In the genomic region with DNA sequence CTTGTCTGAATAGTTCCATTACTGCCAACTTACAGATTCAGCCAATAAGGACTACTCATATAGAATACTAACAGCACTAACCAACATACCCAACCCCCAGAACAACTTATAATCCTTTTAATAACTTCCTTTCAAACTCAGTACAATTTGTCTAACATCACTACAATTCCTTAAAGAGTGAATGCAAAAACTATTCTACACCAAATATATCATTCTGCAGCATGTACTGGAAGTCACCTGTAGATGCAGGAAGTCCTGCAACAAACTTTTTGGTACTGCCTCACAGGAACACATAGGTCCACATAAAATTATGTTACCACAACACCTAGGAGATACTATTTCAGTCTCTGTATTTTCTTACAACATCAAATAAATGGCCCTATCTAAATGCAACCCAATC, we compare ENCODE assay signal across 9 cellular contexts. TPM values are rescaled to one million over a fixed set of nuclear protein-coding genes. Genes with fewer than 3 reads are reported as not detected.
DNase-seq lines count a peak whose midpoint lies in the region; ATAC-seq, FAIRE-seq and TF ChIP-seq lines count a peak whose summit lies in the region.
"Had no signal": no experiment of that assay in that cellular context is flagged by ENCODE, and none has a peak within 500 bp of the region (broad histone marks: within the 10 kb centered on the region; RNA-seq: fewer than 3 reads in every experiment).

No MANE protein-coding gene starts in this region.

- peaks cover 69% of the 10 kb centered on the region for H4K20me1 ChIP-seq in BLaER1

- peaks cover 50% of the 10 kb centered on the region for H3K4me1 ChIP-seq in BLaER1
- H3K4me1 ChIP-seq in effector memory CD4-positive, alpha-beta T cell (ENCODE audit: control insufficient read depth, insufficient read depth, low read length, poor library complexity, severe bottlenecking): peaks cover 42% of the 10 kb centered on the region

- TF ChIP-seq CTCF in NB4 (IDR thresholded peaks at IDR 0.05; ENCODE audit: low read depth, low read length) (no peak), nephron progenitor cell (IDR thresholded peaks at IDR 0.05) (no peak)

- H3K36me3 ChIP-seq in BLaER1: peaks cover 58% of the 10 kb centered on the region
- peaks cover 59% of the 10 kb centered on the region for H3K36me3 ChIP-seq in effector memory CD4-positive, alpha-beta T cell (ENCODE audit: control insufficient read depth, insufficient read depth, low read length)

- ATAC-seq in HG03097 (IDR thresholded peaks at IDR 0.05; ENCODE audit: low FRiP score, unreplicated experiment): no peak

- H3K4me1 Mint-ChIP-seq in nephron progenitor cell: peaks cover 72% of the 10 kb centered on the region

- FAIRE-seq in GM12891 (lab: Jason Lieb, UNC): no peak

- H3K9me3 Mint-ChIP-seq in nephron progenitor cell: no peaks in the 10 kb centered on the region

- H3K27me3 ChIP-seq in BLaER1: no peaks in the 10 kb centered on the region
- no peaks in the 10 kb centered on the region for H3K27me3 ChIP-seq in effector memory CD4-positive, alpha-beta T cell (replicated peaks; ENCODE audit: control insufficient read depth, insufficient read depth, low read length, poor library complexity, severe bottlenecking)

- H3K4me3 ChIP-seq in BLaER1 (peak overlapping the region; percentile 96), NB4 (ENCODE audit: low read depth, low read length) (peak overlapping the region; percentile 97)
- H3K4me3 ChIP-seq in effector memory CD4-positive, alpha-beta T cell (ENCODE audit: insufficient read depth, low read depth, low read length, poor library complexity, severe bottlenecking): peak overlapping the region; percentile 99

- peak overlapping the region; percentile 15 for H3K27ac Mint-ChIP-seq in nephron progenitor cell

- peak overlapping the region; percentile 84 for H3K4me2 ChIP-seq in BLaER1

- no peak for TF ChIP-seq POLR2A in NB4 (IDR thresholded peaks at IDR 0.05; ENCODE audit: extremely low read depth, insufficient read length)
- no peak for TF ChIP-seq POLR2A in GM12891 (IDR thresholded peaks at IDR 0.05; ENCODE audit: low read depth, low read length)

- peaks cover 61% of the 10 kb centered on the region for H3K36me3 Mint-ChIP-seq in nephron progenitor cell (ENCODE audit: low read depth)

- H3K4me3 Mint-ChIP-seq in nephron progenitor cell: peak overlapping the region; percentile 96

- H3K9ac ChIP-seq in BLaER1: no peak overlapping the region

- H3K27ac ChIP-seq in BLaER1: no peak overlapping the region
- H3K27ac ChIP-seq in effector memory CD4-positive, alpha-beta T cell (ENCODE audit: insufficient read depth, low read length, poor library complexity, severe bottlenecking): peak overlapping the region; percentile 100

- DNase-seq in NB4 (ENCODE audit: low read depth) (no peak), nephron progenitor cell (no peak), NCI-H69 (lab: John Stamatoyannopoulos, UW) (no peak), GM12891 (ENCODE audit: insufficient read length, low spot score) (no peak)
- DNase-seq in effector memory CD4-positive, alpha-beta T cell: no peak
- no peak for DNase-seq in stimulated activated CD8-positive, alpha-beta memory T cell treated with anti-CD3 and anti-CD28 coated beads, Interleukin-4, amount 100 ng/mL, for 48 hours
- DNase-seq: activated CD4-positive, alpha-beta T cell treated with anti-CD3 and anti-CD28 coated beads for 48 hours had no signal

- no peaks in the 10 kb centered on the region for H3K27me3 Mint-ChIP-seq in nephron progenitor cell (ENCODE audit: low read depth, poor library complexity)

- H3K9me3 ChIP-seq in BLaER1: no peaks in the 10 kb centered on the region
- H3K9me3 ChIP-seq in effector memory CD4-positive, alpha-beta T cell (ENCODE audit: control insufficient read depth, low read length): no peaks in the 10 kb centered on the region

TF ChIP-seq in GM12891, 5 proteins besides CTCF, POLR2A, EP300 and RAD21:
- TF ChIP-seq POU2F2 (IDR thresholded peaks at IDR 0.05; ENCODE audit: low read depth, low read length): no peak
- TF ChIP-seq SPI1 (IDR thresholded peaks at IDR 0.05; ENCODE audit: low read depth, low read length): no peak
- no peak for TF ChIP-seq TAF1 (IDR thresholded peaks at IDR 0.05; ENCODE audit: low read depth, low read length)
- no peak; the same call in 1 of the 2 replicates for TF ChIP-seq POLR2AphosphoS5 (IDR thresholded peaks at IDR 0.05; ENCODE audit: low read depth, low read length)
- no peak for TF ChIP-seq PAX5 (IDR thresholded peaks at IDR 0.05; ENCODE audit: insufficient read depth, low read length, severe bottlenecking)

RNA-seq across cellular contexts. Expression of gene CCNL1, which starts 2.1 kb away (rescaled TPM):
- polyA plus RNA-seq in GM12891 (2012; ENCODE audit: low read depth, missing spikeins): 114 TPM
